23 cellular contexts compared by ENCODE assay signal in the genomic region with DNA sequence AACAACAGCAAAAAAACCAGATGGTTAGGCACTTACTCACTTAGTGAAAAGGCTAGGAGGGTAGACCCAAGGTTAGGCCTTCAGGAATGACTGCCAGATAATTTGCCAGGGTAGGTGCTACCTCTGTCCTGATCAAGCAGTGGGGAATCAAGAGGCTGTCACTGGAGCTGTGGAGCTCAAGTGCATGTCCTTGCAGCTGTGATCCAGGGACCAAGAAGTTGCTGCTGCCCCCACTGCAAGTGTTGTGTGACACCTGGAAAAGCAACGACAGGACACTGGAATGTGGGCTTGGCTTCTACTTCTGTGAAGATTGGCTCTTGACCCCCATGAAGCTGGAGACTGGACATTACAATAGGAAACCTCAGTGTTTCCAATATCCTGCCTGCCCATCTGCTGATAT.
"Had no signal": no experiment of that assay in that cellular context is flagged by ENCODE, and none has a peak within 500 bp of the region (broad histone marks: within the 10 kb centered on the region; RNA-seq: fewer than 3 reads in every experiment).

No MANE protein-coding gene starts in this region.

- H3K36me3 ChIP-seq: gastrocnemius medialis, transverse colon had no signal

- ATAC-seq: gastrocnemius medialis; left ventricle myocardium superior; naive thymus-derived CD4-positive, alpha-beta T cell; psoas muscle; right lobe of liver; stimulated activated memory B cell treated with anti-CD40 and anti-IgM and Interleukin-4, amounts not matched to agents 10 μg/mL and 1 μg/mL and 100 μg/mL, for 72 hours had no signal

- H3K27me3 ChIP-seq: dorsolateral prefrontal cortex, esophagus muscularis mucosa, gastrocnemius medialis, right lobe of liver, testis, transverse colon had no signal

- H3K4me3 ChIP-seq: dorsolateral prefrontal cortex, esophagus muscularis mucosa, gastrocnemius medialis, lung, psoas muscle, right lobe of liver, testis, transverse colon had no signal

- H3K27ac ChIP-seq: dorsolateral prefrontal cortex, esophagus muscularis mucosa, gastrocnemius medialis, psoas muscle, right lobe of liver, testis, transverse colon had no signal

- FAIRE-seq: endometrium, urothelium cell line had no signal

- DNase-seq: cortex of kidney; dorsolateral prefrontal cortex; effector CD8-positive, alpha-beta T cell; gastrocnemius medialis; glutamatergic neuron; islet precursor cell; left ventricle myocardium superior; mesenchymal stem cell; naive thymus-derived CD4-positive, alpha-beta T cell; nephron progenitor cell; psoas muscle; retina; right lobe of liver; stimulated activated CD4-positive, alpha-beta T cell treated with anti-CD3 and anti-CD28 coated beads, Interleukin-15, amount 100 ng/mL, for 24 hours; stimulated activated CD4-positive, alpha-beta T cell treated with anti-CD3 and anti-CD28 coated beads, Interleukin-1b, Interleukin-23, amount 100 ng/mL, for 48 hours; stimulated activated CD4-positive, alpha-beta T cell treated with anti-CD3 and anti-CD28 coated beads, Interleukin-4, amount 100 ng/mL, for 24 hours; testis; transverse colon had no signal

- H3K4me1 ChIP-seq: esophagus muscularis mucosa, gastrocnemius medialis, psoas muscle, right lobe of liver, testis, transverse colon had no signal

- H3K9me3 ChIP-seq: esophagus muscularis mucosa, gastrocnemius medialis, psoas muscle, right lobe of liver, testis, transverse colon had no signal
